Comparison of ENCODE assay signal across 10 cellular contexts in genomic region chr1:9593147-9593491, GRCh38. TPM values are rescaled to one million over a fixed set of nuclear protein-coding genes. Genes with fewer than 3 reads are reported as not detected.
DNase-seq lines count a peak whose midpoint lies in the region; FAIRE-seq and TF ChIP-seq lines count a peak whose summit lies in the region.
"Had no signal": no experiment of that assay in that cellular context is flagged by ENCODE, and none has a peak within 500 bp of the region (broad histone marks: within the 10 kb centered on the region; RNA-seq: fewer than 3 reads in every experiment).

No MANE protein-coding gene starts in this region.

- no peak for FAIRE-seq in H1 (lab: Jason Lieb, UNC)
- FAIRE-seq: endometrium had no signal

- peaks cover 22% of the 10 kb centered on the region for H3K79me1 ChIP-seq in H1 (ENCODE audit: low read depth, low read length)
- H3K79me1 ChIP-seq in neuronal stem cell (ENCODE audit: low read depth, low read length): peaks cover 59% of the 10 kb centered on the region

- H4K91ac ChIP-seq in H1 (replicated peaks; ENCODE audit: insufficient read length, low read length): no peak overlapping the region
- peak overlapping the region; percentile 56 for H4K91ac ChIP-seq in neuronal stem cell (ENCODE audit: low read depth, low read length, poor library complexity)

- H3K4ac ChIP-seq in H1 (replicated peaks; ENCODE audit: insufficient read length, low read depth, low read length): no peak overlapping the region
- peak overlapping the region; percentile 1 for H3K4ac ChIP-seq in neuronal stem cell (ENCODE audit: low read length)

- DNase-seq in H1 (ENCODE audit: low read depth in 1 of 2, low spot score in 2 of 2): no peak
- no peak for DNase-seq in neuronal stem cell (ENCODE audit: low spot score)
- no peak for DNase-seq in erythroblast (lab: John Stamatoyannopoulos, UW)
- no peak for DNase-seq in hepatic stellate cell (ENCODE audit: low spot score)
- no peak for DNase-seq in UCSD-AML1 (lab: John Stamatoyannopoulos, UW; ENCODE audit: unreplicated experiment)
- no peak for DNase-seq in NCI-H510A (lab: John Stamatoyannopoulos, UW)
- DNase-seq: NCI-H1930 had no signal

- H2AFZ ChIP-seq in H1 (ENCODE audit: low read length): no peak overlapping the region
- H2AFZ ChIP-seq in neuronal stem cell (ENCODE audit: low read length): no peak overlapping the region

- 93% methylated on average over 8 of the region's 9 CpGs; no CpG with 5 or more reads in 1 of the 2 experiments for WGBS in H1 (ENCODE audit: extremely low coverage in 1 of 2, insufficient coverage in 1 of 2, insufficient read length in 1 of 2, insufficient replicate concordance in 2 of 2, low coverage in 1 of 2, low lambda C conversion rate in 2 of 2, missing lambda C conversion rate in 1 of 2), 2 experiments
- WGBS in neuronal stem cell (ENCODE audit: extremely low coverage in 2 of 2, insufficient read length in 2 of 2, insufficient replicate concordance in 1 of 2), 2 donors: no CpG with 5 or more reads among the region's 9 CpGs

- H3K4me2 ChIP-seq in BLaER1 treated with 17β-estradiol and CSF1 and Interleukin-3, amounts not matched to agents 10 nM and 100 nM: peak overlapping the region; percentile 95 to 100 (median 99)
- H3K4me2 ChIP-seq in H1 (ENCODE audit: insufficient read depth in 1 of 2, low read depth in 2 of 2, low read length in 2 of 2): peak overlapping the region in 1 of 2 experiments; percentile 30; a peak in 1 of 4 replicates
- peak overlapping the region; percentile 43 for H3K4me2 ChIP-seq in neuronal stem cell (ENCODE audit: insufficient read depth, low read length, poor library complexity, severe bottlenecking)

- H3K56ac ChIP-seq in H1 (replicated peaks; ENCODE audit: insufficient read length, low read depth, low read length): no peak overlapping the region

- H3K36me3 ChIP-seq in BLaER1 treated with 17β-estradiol and CSF1 and Interleukin-3, amounts not matched to agents 10 nM and 100 nM: peaks cover 9 to 30% (median 22%) of the 10 kb centered on the region in 11 experiments
- H3K36me3 ChIP-seq in HUES48 (ENCODE audit: control insufficient read depth, insufficient read depth, low read length): peaks cover 19% of the 10 kb centered on the region
- peaks cover 0 to 8% (median 3%) of the 10 kb centered on the region in 4 experiments; a peak in 5 of 8 replicates for H3K36me3 ChIP-seq in H1 (ENCODE audit: control insufficient read depth in 2 of 4, insufficient read depth in 4 of 4, low read length in 3 of 4)
- peaks cover 11 to 38% of the 10 kb centered on the region in 2 donors for H3K36me3 ChIP-seq in neuronal stem cell (replicated peaks in 1 of 2; ENCODE audit: control insufficient read depth in 2 of 2, insufficient read depth in 2 of 2, low read length in 2 of 2)

- H3K27ac ChIP-seq in BLaER1 treated with 17β-estradiol and CSF1 and Interleukin-3, amounts not matched to agents 10 nM and 100 nM: peak overlapping the region; percentile 62 to 88 (median 80)
- H3K27ac ChIP-seq in HUES48 (ENCODE audit: low read depth, low read length): peak overlapping the region; percentile 25
- 0 out of 2 replicates have a peak overlapping the region, but pooled peaks have one; percentile 39 for H3K27ac ChIP-seq in H1 (ENCODE audit: low read depth, low read length)
- peak overlapping the region; percentile 88 for H3K27ac ChIP-seq in neuronal stem cell (replicated peaks; ENCODE audit: low read length)

- POLR2A ChIA-PET in H1 (lab: Charles Lee; ENCODE audit: partially characterized antibody): interaction anchor here (1.0 to 1.5 kb wide), 3 partner anchors 14 to 124 kb away, joined by 3 to 4 read pairs (median 4); no protein-coding TSS in a partner anchor

- H4K20me1 ChIP-seq in BLaER1 treated with 17β-estradiol and CSF1 and Interleukin-3, amounts not matched to agents 10 nM and 100 nM: peaks cover 32 to 91% (median 90%) of the 10 kb centered on the region in 11 experiments; a peak in 21 of 22 replicates
- peaks cover 37 to 43% of the 10 kb centered on the region in 2 experiments for H4K20me1 ChIP-seq in H1 (replicated peaks in 1 of 2; ENCODE audit: control insufficient read depth in 1 of 2, insufficient read depth in 2 of 2, low read length in 2 of 2)

- H3K18ac ChIP-seq in H1 (ENCODE audit: extremely low read depth, low read length) (no peak overlapping the region), neuronal stem cell (ENCODE audit: low read length) (peak overlapping the region; percentile 97)

- peaks cover 60 to 84% (median 80%) of the 10 kb centered on the region in 10 experiments for H3K4me1 ChIP-seq in BLaER1 treated with 17β-estradiol and CSF1 and Interleukin-3, amounts not matched to agents 10 nM and 100 nM
- H3K4me1 ChIP-seq in HUES48 (ENCODE audit: control insufficient read depth, insufficient read depth, low read length) (peaks cover 23% of the 10 kb centered on the region), H1 (replicated peaks in 1 of 4; ENCODE audit: control insufficient read depth in 3 of 4, insufficient read depth in 4 of 4, low read length in 3 of 4) (peaks cover 0 to 40% (median 28%) of the 10 kb centered on the region in 4 experiments; a peak in 5 of 7 replicates), neuronal stem cell (ENCODE audit: control insufficient read depth in 2 of 2, insufficient read depth in 1 of 2, low read depth in 1 of 2, low read length in 2 of 2) (peaks cover 50 to 55% of the 10 kb centered on the region in 2 donors)

- H2BK120ac ChIP-seq in H1 (replicated peaks; ENCODE audit: low read depth, low read length) (no peak overlapping the region), neuronal stem cell (ENCODE audit: low read depth, low read length) (peak overlapping the region; percentile 33)

- H3K9ac ChIP-seq in BLaER1 treated with 17β-estradiol and CSF1 and Interleukin-3, amounts not matched to agents 10 nM and 100 nM: peak overlapping the region; percentile 46 to 92 (median 88); a peak in 21 of 22 replicates
- H3K9ac ChIP-seq in HUES48 (ENCODE audit: low read depth, low read length): no peak overlapping the region
- H3K9ac ChIP-seq in H1 (replicated peaks in 1 of 4; ENCODE audit: extremely low read depth in 1 of 4, low read depth in 3 of 4, low read length in 3 of 4): no peak overlapping the region
- peak overlapping the region; percentile 73 for H3K9ac ChIP-seq in neuronal stem cell (ENCODE audit: low read depth, low read length, poor library complexity)

- no peak overlapping the region for H2BK15ac ChIP-seq in H1 (ENCODE audit: low read length)
- peak overlapping the region; percentile 99 for H2BK15ac ChIP-seq in neuronal stem cell (ENCODE audit: low read length)

- H3K9me3 ChIP-seq in BLaER1 treated with 17β-estradiol and CSF1 and Interleukin-3, amounts not matched to agents 10 nM and 100 nM (replicated peaks in 1 of 11): no peaks in the 10 kb centered on the region
- H3K9me3 ChIP-seq in HUES48 (ENCODE audit: control insufficient read depth, insufficient read depth, low read length) (no peaks in the 10 kb centered on the region), H1 (ENCODE audit: insufficient read depth in 2 of 2, low read depth in 1 of 2, low read length in 1 of 2) (no peaks in the 10 kb centered on the region), neuronal stem cell (replicated peaks in 1 of 2; ENCODE audit: control insufficient read depth in 2 of 2, insufficient read depth in 1 of 2, low read depth in 1 of 2, low read length in 2 of 2) (no peaks in the 10 kb centered on the region)

- H2AK5ac ChIP-seq in H1 (ENCODE audit: low read depth, low read length): no peak overlapping the region
- H2AK5ac ChIP-seq in neuronal stem cell (ENCODE audit: low read depth, low read length): peak overlapping the region; percentile 100

- no peak overlapping the region for H4K5ac ChIP-seq in H1 (ENCODE audit: insufficient read length, low read depth, low read length)

- H3K23me2 ChIP-seq in H1 (ENCODE audit: low read depth, low read length): peaks cover 7% of the 10 kb centered on the region; the same call in 1 of the 2 replicates

- H2BK5ac ChIP-seq in H1 (ENCODE audit: low read depth, low read length): 0 out of 2 replicates have a peak overlapping the region, but pooled peaks have one; percentile 35
- peak overlapping the region; percentile 96 for H2BK5ac ChIP-seq in neuronal stem cell (ENCODE audit: low read length)

- H3K14ac ChIP-seq in H1 (ENCODE audit: insufficient read length) (no peak overlapping the region), neuronal stem cell (ENCODE audit: low read length) (peak overlapping the region; percentile 98)

- TF ChIP-seq RAD21 in H1 (IDR thresholded peaks at IDR 0.05 in 1 of 2, conservative IDR thresholded peaks at IDR 0.05 in 1 of 2; ENCODE audit: low read depth in 2 of 2, low read length in 2 of 2): no peak

- H3K27me3 ChIP-seq in BLaER1 treated with 17β-estradiol and CSF1 and Interleukin-3, amounts not matched to agents 10 nM and 100 nM: no peaks in the 10 kb centered on the region
- no peaks in the 10 kb centered on the region for H3K27me3 ChIP-seq in HUES48 (ENCODE audit: control insufficient read depth, insufficient read depth, low read length)
- no peaks in the 10 kb centered on the region for H3K27me3 ChIP-seq in H1 (replicated peaks in 1 of 4; ENCODE audit: control insufficient read depth in 3 of 4, extremely low read depth in 1 of 4, insufficient read depth in 3 of 4, low read length in 3 of 4)
- H3K27me3 ChIP-seq in neuronal stem cell (ENCODE audit: control insufficient read depth in 3 of 3, insufficient read depth in 3 of 3, low read depth in 1 of 3, low read length in 3 of 3): no peaks in the 10 kb centered on the region

- H3K23ac ChIP-seq in H1 (ENCODE audit: insufficient read length): no peak overlapping the region
- H3K23ac ChIP-seq in neuronal stem cell (ENCODE audit: low read depth, low read length, poor library complexity): peak overlapping the region; percentile 52

- CTCF ChIA-PET in H1 (lab: Charles Lee; ENCODE audit: partially characterized antibody): interaction anchor here (0.7 to 6.1 kb wide), 9 partner anchors 14 to 326 kb away, joined by 3 to 44 read pairs (median 4); no protein-coding TSS in a partner anchor

- TF ChIP-seq CTCF in H1 (IDR thresholded peaks at IDR 0.05; ENCODE audit: control extremely low read depth in 1 of 3, insufficient read depth in 1 of 3, low read depth in 1 of 3, low read length in 3 of 3): no peak

- peaks cover 11 to 70% of the 10 kb centered on the region in 2 experiments; a peak in 3 of 4 replicates for H3K79me2 ChIP-seq in H1 (ENCODE audit: control insufficient read depth in 1 of 2, insufficient read depth in 2 of 2, low read length in 2 of 2)

- H2BK12ac ChIP-seq in H1 (ENCODE audit: low read depth, low read length) (no peak overlapping the region), neuronal stem cell (ENCODE audit: low read length) (peak overlapping the region; percentile 100)

- no peak overlapping the region for H2BK20ac ChIP-seq in H1 (ENCODE audit: low read length)

- H3K4me3 ChIP-seq in BLaER1 treated with 17β-estradiol and CSF1 and Interleukin-3, amounts not matched to agents 10 nM and 100 nM: peak overlapping the region in 9 of 10 experiments; percentile 38 to 94 (median 87); a peak in 18 of 20 replicates
- H3K4me3 ChIP-seq in HUES48 (ENCODE audit: low read depth, low read length) (no peak overlapping the region), H1 (ENCODE audit: extremely low read depth in 1 of 4, insufficient read depth in 2 of 4, low read depth in 3 of 4, low read length in 4 of 4) (no peak overlapping the region), neuronal stem cell (ENCODE audit: low read length in 2 of 2) (no peak overlapping the region)

- H4K8ac ChIP-seq in H1 (ENCODE audit: extremely low read depth, insufficient read depth, low read length) (no peak overlapping the region), neuronal stem cell (ENCODE audit: low read depth, low read length) (no peak overlapping the region)

- no peak for TF ChIP-seq EP300 in H1 (IDR thresholded peaks at IDR 0.05; ENCODE audit: borderline replicate concordance in 1 of 2, low read depth in 2 of 2, low read length in 2 of 2)

- TF ChIP-seq POLR2A in H1 (IDR thresholded peaks at IDR 0.05; ENCODE audit: control extremely low read depth in 1 of 2, low read depth in 2 of 2, low read length in 2 of 2) (no peak), erythroblast (IDR thresholded peaks at IDR 0.05; ENCODE audit: low read length) (no peak)

RNA-seq across cellular contexts. Expression of gene TMEM201, which starts 4.4 kb away (rescaled TPM):
- 27.1 and 27.9 TPM in 2 replicates for total RNA-seq in H1 (2021; fragmentation: NEBNext Ultra II Directional; extraction: Animal tissue kit (Norgen Biotek cat#: 25700))
- polyA plus RNA-seq in H1 (2011; rRNA removed): 8.2 and 14.2 TPM in 2 replicates
- 4.4 TPM for polyA plus RNA-seq in H1 (2011; cell fraction: cytosol; rRNA removed)
- 24.5 TPM for polyA plus RNA-seq in H1 (2011; cell fraction: nucleus; rRNA removed)
- 11.3 to 20.5 TPM (median 17.5 TPM) in 4 replicates for polyA plus RNA-seq in H1 (2012, experiment 1 of 2)
- 17.2 TPM for polyA plus RNA-seq in H1 (2012, experiment 2 of 2)
- 24.4 TPM for polyA plus RNA-seq in H1 (2013, experiment 1 of 2)
- 26.3 TPM for polyA plus RNA-seq in H1 (2013, experiment 2 of 2)
- polyA minus RNA-seq in H1 (2011; rRNA and poly(A)+ RNA removed): 6.7 and 6.9 TPM in 2 replicates
- 12.9 TPM for polyA minus RNA-seq in H1 (2011; cell fraction: cytosol; rRNA and poly(A)+ RNA removed)
- 20.1 TPM for polyA minus RNA-seq in H1 (2011; cell fraction: nucleus; rRNA and poly(A)+ RNA removed)
- polyA plus RNA-seq in neuronal stem cell (2013, experiment 1 of 2): 14.4 TPM
- 13.9 TPM for polyA plus RNA-seq in neuronal stem cell (2013, experiment 2 of 2)

RNA-seq across cellular contexts. Expression of gene SLC25A33, which starts 53.9 kb away (rescaled TPM):
- 12.4 and 12.8 TPM in 2 replicates for total RNA-seq in H1 (2021; fragmentation: NEBNext Ultra II Directional; extraction: Animal tissue kit (Norgen Biotek cat#: 25700))
- 5.1 and 7.8 TPM in 2 replicates for polyA plus RNA-seq in H1 (2011; rRNA removed)
- 7.7 TPM for polyA plus RNA-seq in H1 (2011; cell fraction: cytosol; rRNA removed)
- 4.5 TPM for polyA plus RNA-seq in H1 (2011; cell fraction: nucleus; rRNA removed)
- 7.0 to 8.1 TPM (median 7.4 TPM) in 4 replicates for polyA plus RNA-seq in H1 (2012, experiment 1 of 2)
- 8.2 TPM for polyA plus RNA-seq in H1 (2012, experiment 2 of 2)
- 11.5 TPM for polyA plus RNA-seq in H1 (2013, experiment 1 of 2)
- 11.5 TPM for polyA plus RNA-seq in H1 (2013, experiment 2 of 2)
- polyA minus RNA-seq in H1 (2011; rRNA and poly(A)+ RNA removed): 4.5 and 4.8 TPM in 2 replicates
- 5.8 TPM for polyA minus RNA-seq in H1 (2011; cell fraction: cytosol; rRNA and poly(A)+ RNA removed)
- polyA minus RNA-seq in H1 (2011; cell fraction: nucleus; rRNA and poly(A)+ RNA removed): 5.3 TPM
- 14.0 TPM for polyA plus RNA-seq in neuronal stem cell (2013, experiment 1 of 2)
- 13.7 TPM for polyA plus RNA-seq in neuronal stem cell (2013, experiment 2 of 2)

RNA-seq across cellular contexts. Expression of gene PIK3CD, which starts 58.4 kb away (rescaled TPM):
- 24.1 and 24.8 TPM in 2 replicates for total RNA-seq in H1 (2021; fragmentation: NEBNext Ultra II Directional; extraction: Animal tissue kit (Norgen Biotek cat#: 25700))
- polyA plus RNA-seq in H1 (2011; rRNA removed): 20.6 and 28.8 TPM in 2 replicates
- polyA plus RNA-seq in H1 (2011; cell fraction: cytosol; rRNA removed): 18.1 TPM
- 46.9 TPM for polyA plus RNA-seq in H1 (2011; cell fraction: nucleus; rRNA removed)
- polyA plus RNA-seq in H1 (2012, experiment 1 of 2): 20.8 to 23.7 TPM (median 22.1 TPM) in 4 replicates
- 14.9 TPM for polyA plus RNA-seq in H1 (2012, experiment 2 of 2)
- polyA plus RNA-seq in H1 (2013, experiment 1 of 2): 6.2 TPM
- polyA plus RNA-seq in H1 (2013, experiment 2 of 2): 5.9 TPM
- 23.1 and 25.3 TPM in 2 replicates for polyA minus RNA-seq in H1 (2011; rRNA and poly(A)+ RNA removed)
- 17.4 TPM for polyA minus RNA-seq in H1 (2011; cell fraction: cytosol; rRNA and poly(A)+ RNA removed)
- polyA minus RNA-seq in H1 (2011; cell fraction: nucleus; rRNA and poly(A)+ RNA removed): 26.4 TPM
- polyA plus RNA-seq in neuronal stem cell (2013, experiment 1 of 2): 5.9 TPM
- polyA plus RNA-seq in neuronal stem cell (2013, experiment 2 of 2): 6.2 TPM

Comparison
In these comparisons a context has a peak if more than half of its experiments do, and no peak if none do; other contexts are left out.
1. H3K27ac ChIP-seq: peak in every context shown above with its lines; median percentile 88 in neuronal stem cell; 80 in BLaER1 treated with 17β-estradiol and CSF1 and Interleukin-3, amounts not matched to agents 10 nM and 100 nM; 39 in H1; 25 in HUES48.
2. H3K4me3 ChIP-seq: peak in BLaER1 treated with 17β-estradiol and CSF1 and Interleukin-3, amounts not matched to agents 10 nM and 100 nM (9 of 10); none in HUES48 (single experiment), H1 (0 of 4) and neuronal stem cell (0 of 2).
3. H3K9ac ChIP-seq: peak in BLaER1 treated with 17β-estradiol and CSF1 and Interleukin-3, amounts not matched to agents 10 nM and 100 nM (11 of 11) and neuronal stem cell (single experiment); none in HUES48 (single experiment) and H1 (0 of 4).